10 cellular contexts compared by ENCODE assay signal in the genomic region with DNA sequence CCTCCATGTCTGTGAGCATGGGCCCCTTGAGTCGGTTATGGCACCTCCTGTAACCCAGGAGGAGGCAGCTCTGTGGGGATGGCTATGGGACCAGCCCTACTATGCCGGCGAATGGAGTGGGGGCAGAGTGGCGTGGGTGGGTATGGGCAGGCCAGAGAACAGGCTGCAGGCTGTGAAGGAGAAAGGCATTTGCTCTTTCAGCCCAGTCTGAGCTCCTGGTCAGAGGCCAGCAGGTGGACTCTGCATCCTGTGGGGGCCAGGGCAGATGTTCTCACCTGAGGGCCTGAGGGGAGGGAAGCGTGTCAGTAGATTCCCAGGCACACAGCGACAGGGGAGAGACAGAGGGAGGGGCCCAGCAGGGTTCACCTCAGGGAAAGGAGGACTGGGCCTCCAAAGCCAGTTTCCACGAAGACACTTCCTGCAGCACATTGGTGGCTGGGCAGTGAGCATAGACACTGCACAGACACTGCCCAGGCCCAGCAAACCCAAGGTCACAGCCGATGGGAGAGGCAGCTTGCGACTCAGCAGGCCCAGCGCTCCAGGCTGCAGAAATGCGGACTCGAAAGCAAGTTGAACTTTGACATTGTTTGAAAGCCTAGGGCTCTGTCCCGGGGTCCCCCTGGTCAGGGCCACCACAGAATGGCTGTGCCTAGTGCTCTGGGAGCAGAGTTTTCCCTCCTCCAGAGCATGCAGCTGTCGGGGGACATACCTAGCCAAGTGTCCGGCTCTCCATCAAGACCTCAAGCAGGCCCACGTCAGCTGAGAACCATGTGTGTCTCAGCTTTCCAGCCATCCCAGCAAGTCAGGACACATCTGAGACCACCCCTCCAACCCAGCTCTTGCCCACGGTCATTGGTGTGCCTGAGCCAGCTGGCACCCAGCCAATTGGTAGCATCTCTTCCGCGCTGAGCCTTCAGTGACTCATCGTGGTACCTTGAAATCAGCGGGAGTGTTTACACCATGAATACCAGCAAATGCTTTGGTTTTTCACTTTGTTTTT. TPM values are rescaled to one million over a fixed set of nuclear protein-coding genes. Genes with fewer than 3 reads are reported as not detected.
DNase-seq lines count a peak whose midpoint lies in the region; ATAC-seq and TF ChIP-seq lines count a peak whose summit lies in the region.
"Had no signal": no experiment of that assay in that cellular context is flagged by ENCODE, and none has a peak within 500 bp of the region (broad histone marks: within the 10 kb centered on the region; RNA-seq: fewer than 3 reads in every experiment).

No MANE protein-coding gene starts in this region.

- H3K79me1 ChIP-seq in mesenchymal stem cell (replicated peaks; ENCODE audit: low read length, poor library complexity, severe bottlenecking), result peaks cover 2% of the 10 kb centered on the region

- H3K4me2 ChIP-seq in mesenchymal stem cell (ENCODE audit: low read length, poor library complexity, severe bottlenecking), result no peak overlapping the region

- H2AK5ac ChIP-seq in mesenchymal stem cell (ENCODE audit: low read length, severe bottlenecking), result no peak overlapping the region

- H2BK5ac ChIP-seq in mesenchymal stem cell (ENCODE audit: low read depth, low read length, poor library complexity, severe bottlenecking), result no peak overlapping the region

- H2AFZ ChIP-seq in mesenchymal stem cell (ENCODE audit: low read depth, low read length), result no peak overlapping the region

- H2BK120ac ChIP-seq in mesenchymal stem cell (ENCODE audit: low read depth, low read length), result peak overlapping the region; percentile 9

- H4K91ac ChIP-seq in mesenchymal stem cell (ENCODE audit: low read length), result peak overlapping the region; percentile 57

- peak overlapping the region in 1 of 2 experiments; percentile 95 for H2BK12ac ChIP-seq in mesenchymal stem cell (ENCODE audit: low read length in 2 of 2)

- no peak overlapping the region for H2BK15ac ChIP-seq in mesenchymal stem cell (ENCODE audit: low read depth, poor library complexity, severe bottlenecking)

- H3K27me3 ChIP-seq in adipocyte (replicated peaks; ENCODE audit: control insufficient read depth, insufficient read depth, low read length) (no peaks in the 10 kb centered on the region), mesenchymal stem cell (ENCODE audit: control insufficient read depth in 1 of 2, insufficient read depth in 1 of 2, low read length in 2 of 2) (no peaks in the 10 kb centered on the region)

- H3K4ac ChIP-seq in mesenchymal stem cell (ENCODE audit: low read depth in 1 of 2, low read length in 2 of 2), result peak overlapping the region in 1 of 2 experiments; percentile 38

- H3K18ac ChIP-seq in mesenchymal stem cell (ENCODE audit: low read depth in 1 of 2, low read length in 2 of 2), result peak overlapping the region in 1 of 2 experiments; percentile 19

- 43% methylated on average over 21 of the region's 21 CpGs for WGBS in mesenchymal stem cell

- H4K8ac ChIP-seq in mesenchymal stem cell (ENCODE audit: low read length), result peak overlapping the region; percentile 49

- H3K4me3 ChIP-seq in adipocyte (ENCODE audit: low read length) (no peak overlapping the region), mesenchymal stem cell (ENCODE audit: insufficient read depth in 1 of 2, low read depth in 1 of 2, low read length in 2 of 2) (no peak overlapping the region)

- no peak overlapping the region for H3K27ac ChIP-seq in mesenchymal stem cell (ENCODE audit: low read length, poor library complexity, severe bottlenecking)

- DNase-seq in Caki2 (ENCODE audit: low read depth), result peak; percentile 31
- peak; percentile 76 for DNase-seq in LHCN-M2 (ENCODE audit: low read depth)
- DNase-seq in adipocyte (ENCODE audit: low read depth), result peak; percentile 66
- peak; percentile 80 for DNase-seq in mesenchymal stem cell
- DNase-seq in omental fat pad (ENCODE audit: low spot score), result no peak
- DNase-seq in DMS114 treated with DMSO at 0.1 percent for 48 hours (lab: John Stamatoyannopoulos, UW; ENCODE audit: unreplicated experiment), result no peak
- DNase-seq in putamen (ENCODE audit: low spot score), result no peak
- DNase-seq in GM20000 (ENCODE audit: low spot score), result no peak
- DNase-seq: cerebellar nuclear complex, NCI-H1436 had no signal

- in situ Hi-C loops in Caki2 (cut with HindIII; ENCODE audit: low pct_unique_long_range_greater_than_20kb, low sequenced_read_pairs), result no loop called here

- peak overlapping the region in 1 of 2 experiments; percentile 51 for H3K14ac ChIP-seq in mesenchymal stem cell (ENCODE audit: low read length in 2 of 2)

- ATAC-seq in omental fat pad (ENCODE audit: low FRiP score), result no peak

- H3K9me3 ChIP-seq in adipocyte (ENCODE audit: control insufficient read depth, low read length) (no peaks in the 10 kb centered on the region), mesenchymal stem cell (ENCODE audit: control insufficient read depth, low read length) (no peaks in the 10 kb centered on the region)

- no peaks in the 10 kb centered on the region for H3K36me3 ChIP-seq in adipocyte (ENCODE audit: control insufficient read depth, insufficient read depth, low read length, severe bottlenecking)
- H3K36me3 ChIP-seq in mesenchymal stem cell (ENCODE audit: control insufficient read depth in 1 of 2, insufficient read depth in 2 of 2, low read depth in 1 of 2, low read length in 2 of 2), result no peaks in the 10 kb centered on the region

- H3K4me1 ChIP-seq in adipocyte (ENCODE audit: control insufficient read depth, insufficient read depth, low read length) (peaks cover 30% of the 10 kb centered on the region), mesenchymal stem cell (ENCODE audit: control insufficient read depth, insufficient read depth, low read depth, low read length) (peaks cover 20% of the 10 kb centered on the region)

- no peak for TF ChIP-seq CTCF in omental fat pad (IDR thresholded peaks at IDR 0.05)
- TF ChIP-seq CTCF in GM20000 (IDR thresholded peaks at IDR 0.05; ENCODE audit: extremely low read depth, missing control alignments), result no peak

- H3K23ac ChIP-seq in mesenchymal stem cell (ENCODE audit: low read length in 2 of 2), result no peak overlapping the region

- H3K9ac ChIP-seq in adipocyte (ENCODE audit: low read length) (no peak overlapping the region), mesenchymal stem cell (ENCODE audit: low read length) (no peak overlapping the region)

RNA-seq across cellular contexts. Expression of a gene that starts 53.8 kb away (rescaled TPM):
- total RNA-seq in Caki2 (2014; rRNA removed; shearing (Covaris generic); ENCODE audit: low replicate concordance), result 38.2 and 41.5 TPM in 2 replicates
- total RNA-seq in LHCN-M2 (2014; rRNA removed) (114 and 115 TPM in 2 replicates), omental fat pad (100 to 1,000 TPM; 112 to 151 (median 128) TPM)
- 56.3 TPM for polyA plus RNA-seq in LHCN-M2 (2012)
- 124 TPM for polyA plus RNA-seq in mesenchymal stem cell (2013, experiment 1 of 2)
- polyA plus RNA-seq in mesenchymal stem cell (2013, experiment 2 of 2), result 124 TPM

Comparison
In these comparisons a context has a peak if more than half of its experiments do, and no peak if none do; other contexts are left out.
1. DNase-seq: peak in Caki2 (single experiment), LHCN-M2 (single experiment), adipocyte (single experiment) and mesenchymal stem cell (single experiment); none in omental fat pad (single experiment), DMS114 treated with DMSO at 0.1 percent for 48 hours (single experiment), putamen (single experiment) and GM20000 (single experiment).